11 cellular contexts compared by ENCODE assay signal in the genomic region with DNA sequence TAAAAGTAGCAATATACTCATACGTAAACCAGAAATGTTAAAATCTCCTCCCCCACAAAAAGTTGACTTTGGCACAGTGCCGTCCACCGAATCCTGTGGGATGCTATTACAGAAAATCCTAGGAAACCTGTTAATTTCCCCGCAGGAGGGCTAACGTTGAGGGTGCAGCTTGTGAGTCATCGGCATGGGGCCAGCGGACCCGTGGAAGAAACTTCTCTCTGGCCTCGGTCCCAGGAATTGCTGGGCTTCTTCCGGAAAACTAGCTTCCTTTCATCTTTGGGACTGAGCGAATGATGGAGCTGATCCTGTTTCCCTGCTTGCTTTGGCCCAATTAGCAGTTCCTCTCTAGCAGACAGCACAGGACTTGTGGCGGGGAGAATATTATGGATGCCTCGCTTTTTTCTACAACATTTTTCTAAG. TPM values are rescaled to one million over a fixed set of nuclear protein-coding genes. Genes with fewer than 3 reads are reported as not detected.
A peak's percentile ranks its signal among the peaks of the same experiment; 100 is the strongest.
DNase-seq lines count a peak whose midpoint lies in the region; TF ChIP-seq lines count a peak whose summit lies in the region.
"Had no signal": no experiment of that assay in that cellular context is flagged by ENCODE, and none has a peak within 500 bp of the region (broad histone marks: within the 10 kb centered on the region; RNA-seq: fewer than 3 reads in every experiment).

No MANE protein-coding gene starts in this region.

- H3K27ac Mint-ChIP-seq in HFFc6 = peak overlapping the region; percentile 54
- H3K27ac Mint-ChIP-seq in activated CD4-positive, alpha-beta T cell treated with anti-CD3 and anti-CD28 coated beads, Interleukin-2, amount 10 ng/mL, durations not matched to agents 24 days and 14 days = no peak overlapping the region
- H3K27ac Mint-ChIP-seq: memory B cell had no signal

- 51 to 52% methylated on average over 13 of the region's 13 CpGs for WGBS in thyroid gland, 2 donors

- peak overlapping the region; percentile 62 for H3K4me3 Mint-ChIP-seq in HFFc6
- H3K4me3 Mint-ChIP-seq in activated CD4-positive, alpha-beta T cell treated with anti-CD3 and anti-CD28 coated beads, Interleukin-2, amount 10 ng/mL, durations not matched to agents 24 days and 14 days = no peak overlapping the region
- H3K4me3 Mint-ChIP-seq: memory B cell had no signal

- peaks cover 10% of the 10 kb centered on the region for H3K36me3 Mint-ChIP-seq in HFFc6 (ENCODE audit: low read depth)
- no peaks in the 10 kb centered on the region for H3K36me3 Mint-ChIP-seq in activated CD4-positive, alpha-beta T cell treated with anti-CD3 and anti-CD28 coated beads, Interleukin-2, amount 10 ng/mL, durations not matched to agents 24 days and 14 days (ENCODE audit: low read depth)
- H3K36me3 Mint-ChIP-seq: memory B cell had no signal

- intact Hi-C loops in thyroid gland (cut with DNase I) = no loop called here
- intact Hi-C loops in activated CD4-positive, alpha-beta T cell treated with anti-CD3 and anti-CD28 coated beads, Interleukin-2, amount 10 ng/mL, durations not matched to agents 24 days and 14 days (cut with micrococcal nuclease) = no loop called here

- peaks cover 18% of the 10 kb centered on the region for H3K27me3 Mint-ChIP-seq in HFFc6 (ENCODE audit: insufficient read depth)
- peaks cover 21% of the 10 kb centered on the region for H3K27me3 Mint-ChIP-seq in activated CD4-positive, alpha-beta T cell treated with anti-CD3 and anti-CD28 coated beads, Interleukin-2, amount 10 ng/mL, durations not matched to agents 24 days and 14 days

- no peaks in the 10 kb centered on the region for H3K36me3 ChIP-seq in thyroid gland

- no peak for TF ChIP-seq CTCF in HFFc6 (IDR thresholded peaks at IDR 0.05)
- TF ChIP-seq CTCF in astrocyte of the cerebellum (IDR thresholded peaks at IDR 0.05; ENCODE audit: low read depth, low read length, missing control alignments) = no peak
- TF ChIP-seq CTCF in thyroid gland (IDR thresholded peaks at IDR 0.05) = no peak

- H3K9me3 ChIP-seq in thyroid gland = no peaks in the 10 kb centered on the region

- peak overlapping the region; percentile 85 to 93 (median 92) for H3K27ac ChIP-seq in thyroid gland
- H3K27ac ChIP-seq: SK-N-MC had no signal

- peaks cover 54 to 64% of the 10 kb centered on the region in 2 donors for H3K4me1 ChIP-seq in thyroid gland

- no peaks in the 10 kb centered on the region for H3K27me3 ChIP-seq in thyroid gland

- no peak for TF ChIP-seq POLR2A in thyroid gland (IDR thresholded peaks at IDR 0.05)

- peak; percentile 80 for DNase-seq in HFFc6
- DNase-seq in astrocyte of the cerebellum (ENCODE audit: low read depth) = peak; percentile 98
- DNase-seq in kidney tubule cell (ENCODE audit: low spot score) = peak; percentile 12
- peak; percentile 71 to 81 for DNase-seq in thyroid gland
- no peak for DNase-seq in NCI-H82 treated with DMSO at 0.1 percent for 48 hours (lab: John Stamatoyannopoulos, UW; ENCODE audit: unreplicated experiment)
- no peak for DNase-seq in Ammon's horn (ENCODE audit: low spot score)
- no peak for DNase-seq in activated CD4-positive, alpha-beta T cell treated with anti-CD3 and anti-CD28 coated beads, Interleukin-2, amount 10 ng/mL, durations not matched to agents 24 days and 14 days
- DNase-seq in stimulated activated naive CD4-positive, alpha-beta T cell treated with Interleukin-2 at 50 U/mL for 16 hours (lab: John Stamatoyannopoulos, UW) = no peak
- DNase-seq: activated naive CD4-positive, alpha-beta T cell treated with anti-CD3 and anti-CD28 coated beads, Interleukin-2, amount 50 U/mL, for 16 hours had no signal

- H3K4me3 ChIP-seq in astrocyte of the cerebellum (ENCODE audit: low read depth, low read length) (no peak overlapping the region), thyroid gland (replicated peaks in 1 of 3) (no peak overlapping the region)
- H3K4me3 ChIP-seq: SK-N-MC had no signal

- in situ Hi-C loops in astrocyte of the cerebellum (cut with HindIII; ENCODE audit: low sequenced_read_pairs) = no loop called here

- H3K9me3 Mint-ChIP-seq in HFFc6 = peaks cover 11% of the 10 kb centered on the region
- peaks cover 3% of the 10 kb centered on the region for H3K9me3 Mint-ChIP-seq in activated CD4-positive, alpha-beta T cell treated with anti-CD3 and anti-CD28 coated beads, Interleukin-2, amount 10 ng/mL, durations not matched to agents 24 days and 14 days

- peaks cover 29% of the 10 kb centered on the region for H3K4me1 Mint-ChIP-seq in HFFc6 (ENCODE audit: low read depth)
- peaks cover 21% of the 10 kb centered on the region for H3K4me1 Mint-ChIP-seq in activated CD4-positive, alpha-beta T cell treated with anti-CD3 and anti-CD28 coated beads, Interleukin-2, amount 10 ng/mL, durations not matched to agents 24 days and 14 days

RNA-seq across cellular contexts. Expression of gene CRYGN, which starts 13.4 kb away (rescaled TPM):
- not detected for total RNA-seq in HFFc6 (2021; fragmentation: NEBNext Ultra II Directional; extraction: Animal tissue kit (Norgen Biotek cat#: 25700))
- 10 to 100 TPM; 16.4 to 45.5 (median 24.5) TPM for total RNA-seq in thyroid gland
- not detected in 2 replicates for total RNA-seq in activated CD4-positive, alpha-beta T cell treated with anti-CD3 and anti-CD28 coated beads, Interleukin-2, amount 10 ng/mL, durations not matched to agents 24 days and 14 days

RNA-seq across cellular contexts. Expression of gene WDR86, which starts 16.7 kb away (rescaled TPM):
- total RNA-seq in HFFc6 (2021; fragmentation: NEBNext Ultra II Directional; extraction: Animal tissue kit (Norgen Biotek cat#: 25700)) = not detected
- 100 to 1,000 TPM in 3 of 4 donors, 10 to 100 TPM in 1; 99.5 to 203 (median 142) TPM for total RNA-seq in thyroid gland
- not detected in 2 replicates for total RNA-seq in activated CD4-positive, alpha-beta T cell treated with anti-CD3 and anti-CD28 coated beads, Interleukin-2, amount 10 ng/mL, durations not matched to agents 24 days and 14 days

Comparison
In these comparisons a context has a peak if more than half of its experiments do, and no peak if none do; other contexts are left out.
1. DNase-seq: peak in HFFc6 (single experiment), astrocyte of the cerebellum (single experiment), kidney tubule cell (single experiment) and thyroid gland (2 of 2); none in NCI-H82 treated with DMSO at 0.1 percent for 48 hours (single experiment), Ammon's horn (single experiment), activated CD4-positive, alpha-beta T cell treated with anti-CD3 and anti-CD28 coated beads, Interleukin-2, amount 10 ng/mL, durations not matched to agents 24 days and 14 days (single experiment) and stimulated activated naive CD4-positive, alpha-beta T cell treated with Interleukin-2 at 50 U/mL for 16 hours (single experiment).
2. RNA of gene CRYGN, which starts 13.4 kb away (total RNA-seq): 16.4 to 45.5 TPM in thyroid gland; not detected in HFFc6 and not detected in activated CD4-positive, alpha-beta T cell treated with anti-CD3 and anti-CD28 coated beads, Interleukin-2, amount 10 ng/mL, durations not matched to agents 24 days and 14 days; every median in the first group is over 10 times any median in the second.
3. RNA of gene WDR86, which starts 16.7 kb away (total RNA-seq): 99.5 to 203 TPM in thyroid gland; not detected in HFFc6 and not detected in activated CD4-positive, alpha-beta T cell treated with anti-CD3 and anti-CD28 coated beads, Interleukin-2, amount 10 ng/mL, durations not matched to agents 24 days and 14 days; every median in the first group is over 10 times any median in the second.